Comparison of ENCODE assay signal across 9 cellular contexts in genomic region chr5:176436641-176437040, GRCh38. TPM values are rescaled to one million over a fixed set of nuclear protein-coding genes. Genes with fewer than 3 reads are reported as not detected.
DNase-seq lines count a peak whose midpoint lies in the region; ATAC-seq, FAIRE-seq and TF ChIP-seq lines count a peak whose summit lies in the region.
"Had no signal": no experiment of that assay in that cellular context is flagged by ENCODE, and none has a peak within 500 bp of the region (broad histone marks: within the 10 kb centered on the region; RNA-seq: fewer than 3 reads in every experiment).

No MANE protein-coding gene starts in this region.

- in situ Hi-C loops in K562 (cut with MboI) = no loop called here

- H3K4me3 ChIP-seq in K562 = no peak overlapping the region
- H3K4me3 ChIP-seq: SK-N-MC had no signal

- H3K27me3 Mint-ChIP-seq in activated T-cell treated with anti-CD3 and anti-CD28 coated beads, Interleukin-2, amount 50 U/mL, for 24 hours = peaks cover 10% of the 10 kb centered on the region

- DNase-seq in activated T-cell treated with anti-CD3 and anti-CD28 coated beads, Interleukin-2, amount 50 U/mL, for 24 hours = no peak
- DNase-seq in activated T-cell treated with anti-CD3 and anti-CD28 coated beads for 4 hours (no peak), OCI-M1 (lab: John Stamatoyannopoulos, UW) (peak; percentile 55), K562 (ENCODE audit: extremely low read depth in 1 of 4, low spot score in 3 of 4) (no peak), NCI-H1048 (lab: John Stamatoyannopoulos, UW) (no peak), cerebellar cortex (ENCODE audit: low spot score) (no peak), NCI-H1417 treated with DMSO at 0.1 percent for 48 hours (lab: John Stamatoyannopoulos, UW) (no peak)
- DNase-seq in stimulated activated effector memory CD8-positive, alpha-beta T cell treated with anti-CD3 and anti-CD28 coated beads, Interleukin-12 subunit alpha, Interleukin-12 subunit beta, amount 100 ng/mL, for 72 hours (ENCODE audit: low spot score in 2 of 2) = no peak

- H3K27ac Mint-ChIP-seq in activated T-cell treated with anti-CD3 and anti-CD28 coated beads, Interleukin-2, amount 50 U/mL, for 24 hours = peak overlapping the region; percentile 34
- no peak overlapping the region for H3K27ac Mint-ChIP-seq in stimulated activated effector memory CD8-positive, alpha-beta T cell treated with anti-CD3 and anti-CD28 coated beads, Interleukin-12 subunit alpha, Interleukin-12 subunit beta, amount 100 ng/mL, for 72 hours

- H3K36me3 ChIP-seq in K562 (ENCODE audit: control insufficient read depth, insufficient read depth, low read length) = no peaks in the 10 kb centered on the region

- peak; percentile 24; the same call in 1 of the 3 replicates for ATAC-seq in K562
- peak; percentile 51 for ATAC-seq in stimulated activated effector memory CD8-positive, alpha-beta T cell treated with anti-CD3 and anti-CD28 coated beads, Interleukin-12 subunit alpha, Interleukin-12 subunit beta, amount 100 ng/mL, for 72 hours

- H3K4me2 ChIP-seq in K562 (ENCODE audit: insufficient read depth, low read length) = no peak overlapping the region

- H2AFZ ChIP-seq in K562 (ENCODE audit: low read depth, low read length) = peak overlapping the region; percentile 45

- H3K4me1 ChIP-seq in K562 (replicated peaks in 1 of 2; ENCODE audit: control insufficient read depth in 2 of 2, insufficient read depth in 2 of 2, low read length in 2 of 2) = peaks cover 10 to 23% of the 10 kb centered on the region in 2 experiments; a peak in 4 of 5 replicates

- CTCF ChIA-PET in K562 (lab: Yijun Ruan, JAX; ENCODE audit: low intra/inter-chr PET ratio) = no interaction called here

- H3K9me3 ChIP-seq in K562 (replicated peaks; ENCODE audit: control insufficient read depth, insufficient read depth, low read depth, low read length) = no peaks in the 10 kb centered on the region

- POLR2A ChIA-PET in K562 (lab: Yijun Ruan, JAX) = no interaction called here

- H3K36me3 Mint-ChIP-seq in activated T-cell treated with anti-CD3 and anti-CD28 coated beads, Interleukin-2, amount 50 U/mL, for 24 hours (ENCODE audit: low read depth) = no peaks in the 10 kb centered on the region
- no peaks in the 10 kb centered on the region for H3K36me3 Mint-ChIP-seq in stimulated activated effector memory CD8-positive, alpha-beta T cell treated with anti-CD3 and anti-CD28 coated beads, Interleukin-12 subunit alpha, Interleukin-12 subunit beta, amount 100 ng/mL, for 72 hours

- no peak for FAIRE-seq in K562 (lab: Jason Lieb, UNC)

- TF ChIP-seq POLR2A in K562 (conservative IDR thresholded peaks at IDR 0.05) = no peak

- no peak overlapping the region for H3K9ac ChIP-seq in K562 (ENCODE audit: insufficient read depth in 1 of 2, low read depth in 2 of 2, low read length in 2 of 2)

- 17% methylated on average over 5 of the region's 5 CpGs for WGBS in K562 (ENCODE audit: insufficient coverage, low coverage, missing lambda C conversion rate)

- no TSS peak for BruUV-seq in K562 (replicated peaks; lab: Mats Ljungman, UMichigan)

- no peak for TF ChIP-seq CTCF in K562 (IDR thresholded peaks at IDR 0.05 in 2 of 3, conservative IDR thresholded peaks at IDR 0.05 in 1 of 3; ENCODE audit: insufficient read depth in 2 of 3, low read depth in 1 of 3, low read length in 3 of 3)

- no peaks in the 10 kb centered on the region for H3K9me3 Mint-ChIP-seq in activated T-cell treated with anti-CD3 and anti-CD28 coated beads, Interleukin-2, amount 50 U/mL, for 24 hours
- H3K9me3 Mint-ChIP-seq in stimulated activated effector memory CD8-positive, alpha-beta T cell treated with anti-CD3 and anti-CD28 coated beads, Interleukin-12 subunit alpha, Interleukin-12 subunit beta, amount 100 ng/mL, for 72 hours = no peaks in the 10 kb centered on the region

- no peaks in the 10 kb centered on the region for H3K27me3 ChIP-seq in K562 (ENCODE audit: control insufficient read depth in 2 of 2, insufficient read depth in 2 of 2, low read length in 2 of 2)

- no peaks in the 10 kb centered on the region for H3K9me1 ChIP-seq in K562 (ENCODE audit: control insufficient read depth, insufficient read depth, low read length)

- intact Hi-C loops in K562 (cut with micrococcal nuclease) = no loop called here

- TF ChIP-seq RAD21 in K562 (CRISPR knock-in tag; conservative IDR thresholded peaks at IDR 0.05 in 1 of 2, IDR thresholded peaks at IDR 0.05 in 1 of 2) = no peak

- peaks cover 10% of the 10 kb centered on the region for H3K4me1 Mint-ChIP-seq in activated T-cell treated with anti-CD3 and anti-CD28 coated beads, Interleukin-2, amount 50 U/mL, for 24 hours (ENCODE audit: low read depth)
- H3K4me1 Mint-ChIP-seq in stimulated activated effector memory CD8-positive, alpha-beta T cell treated with anti-CD3 and anti-CD28 coated beads, Interleukin-12 subunit alpha, Interleukin-12 subunit beta, amount 100 ng/mL, for 72 hours = peaks cover 11% of the 10 kb centered on the region

- H3K4me3 Mint-ChIP-seq in activated T-cell treated with anti-CD3 and anti-CD28 coated beads, Interleukin-2, amount 50 U/mL, for 24 hours = peak overlapping the region; percentile 58
- peak overlapping the region; percentile 37 for H3K4me3 Mint-ChIP-seq in stimulated activated effector memory CD8-positive, alpha-beta T cell treated with anti-CD3 and anti-CD28 coated beads, Interleukin-12 subunit alpha, Interleukin-12 subunit beta, amount 100 ng/mL, for 72 hours

- H3K79me2 ChIP-seq in K562 (ENCODE audit: control insufficient read depth, insufficient read depth, low read length) = no peaks in the 10 kb centered on the region

- no peak overlapping the region for H3K27ac ChIP-seq in K562 (ENCODE audit: extremely low read depth, low read depth, low read length)
- H3K27ac ChIP-seq: SK-N-MC had no signal

- TF ChIP-seq EP300 in K562 (IDR thresholded peaks at IDR 0.05; ENCODE audit: low read length) = no peak

- H4K20me1 ChIP-seq in K562 (replicated peaks; ENCODE audit: control insufficient read depth, insufficient read depth, low read length) = no peaks in the 10 kb centered on the region

RNA-seq across cellular contexts. Expression of gene FAF2, which starts 11.5 kb away (rescaled TPM):
- 48.2 and 98.0 TPM in 2 replicates for total RNA-seq in K562 (2011; cell fraction: chromatin; rRNA removed; ENCODE audit: low replicate concordance)
- 45.0 and 52.5 TPM in 2 replicates for total RNA-seq in K562 (2011; cell fraction: nucleolus; rRNA removed)
- 70.0 and 90.6 TPM in 2 replicates for total RNA-seq in K562 (2011; cell fraction: nucleoplasm; rRNA removed)
- total RNA-seq in K562 (2014; rRNA removed) (25.6 and 29.0 TPM in 2 replicates), K562 (2014; rRNA removed; fragmentation: Illumina TruSeq; extraction: Trizol) (37.8 and 41.6 TPM in 2 replicates), K562 (2015; rRNA removed; fragmentation: Illumina TruSeq; extraction: Trizol) (35.4 and 36.1 TPM in 2 replicates), K562 (2021) (33.7 and 37.7 TPM in 2 replicates)
- polyA plus RNA-seq in K562 (2011; rRNA removed) (38.6 and 44.6 TPM in 2 replicates), K562 (2014; fragmentation: Illumina TruSeq; extraction: Trizol) (41.9 and 43.4 TPM in 2 replicates), K562 (2014; fragmentation: Nextera tagmentation; extraction: Ambion mirVana) (10 to 100 TPM; 25.2 to 32.8 TPM), K562 (2014; rRNA removed) (25.0 and 30.3 TPM in 2 replicates)
- polyA plus RNA-seq in K562 (2011; cell fraction: cytosol; rRNA removed) = 22.1 and 28.9 TPM in 2 replicates
- polyA plus RNA-seq in K562 (2011; cell fraction: nucleus; rRNA removed) = 33.7 and 37.6 TPM in 2 replicates
- polyA plus RNA-seq in K562 (2012) = 23.2 and 26.6 TPM in 2 replicates
- polyA minus RNA-seq in K562 (2011; rRNA and poly(A)+ RNA removed) = 63.2 and 66.8 TPM in 2 replicates
- 22.9 and 31.1 TPM in 2 replicates for polyA minus RNA-seq in K562 (2011; cell fraction: cytosol; rRNA and poly(A)+ RNA removed)
- polyA minus RNA-seq in K562 (2011; cell fraction: nucleus; rRNA and poly(A)+ RNA removed) = 12.4 and 23.8 TPM in 2 replicates

RNA-seq across cellular contexts. Expression of gene CLTB, which starts 20.3 kb away (rescaled TPM):
- total RNA-seq in K562 (2011; cell fraction: chromatin; rRNA removed; ENCODE audit: low replicate concordance) = 8.7 and 27.7 TPM in 2 replicates
- total RNA-seq in K562 (2011; cell fraction: nucleolus; rRNA removed) = 17.0 and 19.1 TPM in 2 replicates
- 18.7 and 31.4 TPM in 2 replicates for total RNA-seq in K562 (2011; cell fraction: nucleoplasm; rRNA removed)
- 111 and 117 TPM in 2 replicates for total RNA-seq in K562 (2014; rRNA removed)
- total RNA-seq in K562 (2014; rRNA removed; fragmentation: Illumina TruSeq; extraction: Trizol) = 15.2 and 17.4 TPM in 2 replicates
- total RNA-seq in K562 (2015; rRNA removed; fragmentation: Illumina TruSeq; extraction: Trizol) = 39.0 and 39.7 TPM in 2 replicates
- 54.7 and 69.0 TPM in 2 replicates for total RNA-seq in K562 (2021)
- 33.1 and 41.1 TPM in 2 replicates for polyA plus RNA-seq in K562 (2011; rRNA removed)
- polyA plus RNA-seq in K562 (2011; cell fraction: cytosol; rRNA removed) = 47.3 and 113 TPM in 2 replicates
- 28.1 and 43.0 TPM in 2 replicates for polyA plus RNA-seq in K562 (2011; cell fraction: nucleus; rRNA removed)
- 55.6 and 65.9 TPM in 2 replicates for polyA plus RNA-seq in K562 (2012)
- 31.4 and 55.9 TPM in 2 replicates for polyA plus RNA-seq in K562 (2014; fragmentation: Illumina TruSeq; extraction: Trizol)
- polyA plus RNA-seq in K562 (2014; fragmentation: Nextera tagmentation; extraction: Ambion mirVana) = 1 to 10 TPM; 1.8 to 3.5 TPM
- 84.2 and 84.6 TPM in 2 replicates for polyA plus RNA-seq in K562 (2014; rRNA removed)
- 17.0 and 24.2 TPM in 2 replicates for polyA minus RNA-seq in K562 (2011; rRNA and poly(A)+ RNA removed)
- polyA minus RNA-seq in K562 (2011; cell fraction: cytosol; rRNA and poly(A)+ RNA removed) = 25.4 and 28.5 TPM in 2 replicates
- polyA minus RNA-seq in K562 (2011; cell fraction: nucleus; rRNA and poly(A)+ RNA removed) = 7.8 and 8.3 TPM in 2 replicates

RNA-seq across cellular contexts. Expression of gene HIGD2A, which starts 48.1 kb away (rescaled TPM):
- total RNA-seq in K562 (2011; cell fraction: chromatin; rRNA removed; ENCODE audit: low replicate concordance) = 8.9 and 23.0 TPM in 2 replicates
- 31.7 and 39.2 TPM in 2 replicates for total RNA-seq in K562 (2011; cell fraction: nucleolus; rRNA removed)
- total RNA-seq in K562 (2011; cell fraction: nucleoplasm; rRNA removed) = 38.3 and 59.1 TPM in 2 replicates
- total RNA-seq in K562 (2014; rRNA removed) = 193 and 230 TPM in 2 replicates
- 86.1 and 94.7 TPM in 2 replicates for total RNA-seq in K562 (2014; rRNA removed; fragmentation: Illumina TruSeq; extraction: Trizol)
- total RNA-seq in K562 (2015; rRNA removed; fragmentation: Illumina TruSeq; extraction: Trizol) = 161 and 163 TPM in 2 replicates
- 150 and 154 TPM in 2 replicates for total RNA-seq in K562 (2021)
- 121 and 166 TPM in 2 replicates for polyA plus RNA-seq in K562 (2011; rRNA removed)
- polyA plus RNA-seq in K562 (2011; cell fraction: cytosol; rRNA removed) = 306 and 470 TPM in 2 replicates
- polyA plus RNA-seq in K562 (2011; cell fraction: nucleus; rRNA removed) = 70.5 and 75.2 TPM in 2 replicates
- 187 and 315 TPM in 2 replicates for polyA plus RNA-seq in K562 (2012)
- 144 and 249 TPM in 2 replicates for polyA plus RNA-seq in K562 (2014; fragmentation: Illumina TruSeq; extraction: Trizol)
- polyA plus RNA-seq in K562 (2014; fragmentation: Nextera tagmentation; extraction: Ambion mirVana) = 100 to 1,000 TPM; 232 to 235 TPM
- 264 and 272 TPM in 2 replicates for polyA plus RNA-seq in K562 (2014; rRNA removed)
- polyA minus RNA-seq in K562 (2011; rRNA and poly(A)+ RNA removed) = 38.5 and 45.4 TPM in 2 replicates
- 64.4 and 107 TPM in 2 replicates for polyA minus RNA-seq in K562 (2011; cell fraction: cytosol; rRNA and poly(A)+ RNA removed)
- 21.5 and 40.7 TPM in 2 replicates for polyA minus RNA-seq in K562 (2011; cell fraction: nucleus; rRNA and poly(A)+ RNA removed)

RNA-seq across cellular contexts. Expression of gene NOP16, which starts 48.2 kb away (rescaled TPM):
- total RNA-seq in K562 (2011; cell fraction: chromatin; rRNA removed; ENCODE audit: low replicate concordance) = 76.0 and 149 TPM in 2 replicates
- 135 and 143 TPM in 2 replicates for total RNA-seq in K562 (2011; cell fraction: nucleolus; rRNA removed)
- 111 and 128 TPM in 2 replicates for total RNA-seq in K562 (2011; cell fraction: nucleoplasm; rRNA removed)
- total RNA-seq in K562 (2014; rRNA removed) (92.5 and 116 TPM in 2 replicates), K562 (2014; rRNA removed; fragmentation: Illumina TruSeq; extraction: Trizol) (80.3 and 98.2 TPM in 2 replicates), K562 (2015; rRNA removed; fragmentation: Illumina TruSeq; extraction: Trizol) (143 and 148 TPM in 2 replicates), K562 (2021) (116 and 120 TPM in 2 replicates)
- polyA plus RNA-seq in K562 (2011; rRNA removed) (121 and 136 TPM in 2 replicates), K562 (2014; fragmentation: Illumina TruSeq; extraction: Trizol) (161 and 166 TPM in 2 replicates), K562 (2014; fragmentation: Nextera tagmentation; extraction: Ambion mirVana) (100 to 1,000 TPM; 183 to 342 TPM), K562 (2014; rRNA removed) (174 and 221 TPM in 2 replicates)
- polyA plus RNA-seq in K562 (2011; cell fraction: cytosol; rRNA removed) = 104 and 115 TPM in 2 replicates
- polyA plus RNA-seq in K562 (2011; cell fraction: nucleus; rRNA removed) = 133 and 168 TPM in 2 replicates
- 49.6 and 125 TPM in 2 replicates for polyA plus RNA-seq in K562 (2012)
- polyA minus RNA-seq in K562 (2011; rRNA and poly(A)+ RNA removed) = 60.7 and 71.9 TPM in 2 replicates
- 42.1 and 58.9 TPM in 2 replicates for polyA minus RNA-seq in K562 (2011; cell fraction: cytosol; rRNA and poly(A)+ RNA removed)
- 83.7 and 100 TPM in 2 replicates for polyA minus RNA-seq in K562 (2011; cell fraction: nucleus; rRNA and poly(A)+ RNA removed)
